ENCODE assay signal across 1 cellular context in the genomic region with DNA sequence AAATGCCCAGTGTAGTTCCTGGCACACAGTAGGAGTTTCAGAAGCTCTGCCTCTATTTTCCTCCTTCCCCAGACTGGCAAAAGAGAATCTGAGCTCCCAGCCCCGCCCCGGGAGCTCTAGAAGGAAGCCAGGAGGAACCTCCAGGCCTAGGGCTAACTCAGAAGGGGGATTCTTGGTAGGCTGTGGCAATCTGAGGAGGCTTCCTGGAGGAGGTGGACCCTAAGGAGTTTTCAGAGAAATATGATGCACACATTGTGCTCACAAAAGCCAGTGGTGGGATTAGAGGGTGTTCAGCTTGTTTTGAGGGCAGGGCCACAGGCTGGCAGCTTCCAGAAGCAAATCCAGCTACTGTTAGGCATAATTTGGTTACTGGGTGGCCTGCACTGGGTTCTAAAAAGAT.
TF ChIP-seq lines count a peak whose summit lies in the region.

No MANE protein-coding gene starts in this region.

TF ChIP-seq in HEK293T, 16 proteins besides CTCF, POLR2A, EP300 and RAD21 (continued from another document):
- TF ChIP-seq, protein P1, sequence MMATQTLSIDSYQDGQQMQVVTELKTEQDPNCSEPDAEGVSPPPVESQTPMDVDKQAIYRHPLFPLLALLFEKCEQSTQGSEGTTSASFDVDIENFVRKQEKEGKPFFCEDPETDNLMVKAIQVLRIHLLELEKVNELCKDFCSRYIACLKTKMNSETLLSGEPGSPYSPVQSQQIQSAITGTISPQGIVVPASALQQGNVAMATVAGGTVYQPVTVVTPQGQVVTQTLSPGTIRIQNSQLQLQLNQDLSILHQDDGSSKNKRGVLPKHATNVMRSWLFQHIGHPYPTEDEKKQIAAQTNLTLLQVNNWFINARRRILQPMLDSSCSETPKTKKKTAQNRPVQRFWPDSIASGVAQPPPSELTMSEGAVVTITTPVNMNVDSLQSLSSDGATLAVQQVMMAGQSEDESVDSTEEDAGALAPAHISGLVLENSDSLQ (IDR thresholded peaks at IDR 0.05), result no peak
- TF ChIP-seq LEF1 (IDR thresholded peaks at IDR 0.05; ENCODE audit: borderline replicate concordance), result no peak
